Comparison of ENCODE assay signal across 28 cellular contexts in genomic region chr2:121084137-121084680, GRCh38.
"Had no signal": no experiment of that assay in that cellular context is flagged by ENCODE, and none has a peak within 500 bp of the region (broad histone marks: within the 10 kb centered on the region; RNA-seq: fewer than 3 reads in every experiment).

No MANE protein-coding gene starts in this region.

- ATAC-seq: effector memory CD8-positive, alpha-beta T cell; naive thymus-derived CD4-positive, alpha-beta T cell; stimulated activated memory B cell treated with anti-CD40 and anti-IgM and Interleukin-4, amounts not matched to agents 10 μg/mL and 1 μg/mL and 100 μg/mL, for 72 hours had no signal

- H3K27ac Mint-ChIP-seq: activated CD4-positive, alpha-beta memory T cell treated with anti-CD3 and anti-CD28 coated beads for 36 hours; activated CD4-positive, alpha-beta T cell treated with anti-CD3 and anti-CD28 coated beads, Interleukin-2, amount 10 ng/mL, durations not matched to agents 24 days and 14 days; activated naive CD4-positive, alpha-beta T cell treated with anti-CD3 and anti-CD28 coated beads for 36 hours; activated naive CD8-positive, alpha-beta T cell treated with anti-CD3 and anti-CD28 coated beads for 36 hours; activated T-helper 1 cell treated with anti-CD3 and anti-CD28 coated beads, Interleukin-12 subunit alpha, Interleukin-12 subunit beta, Interleukin-2, Interleukin-4 antibody, amounts not matched to agents 30 ng/mL and 10 ng/mL and 1 ng/mL, durations not matched to agents 14 hours and 24 hours and 36 hours; effector memory CD8-positive, alpha-beta T cell; naive thymus-derived CD4-positive, alpha-beta T cell; stimulated activated memory B cell treated with anti-CD40 and anti-IgM and Interleukin-4, amounts not matched to agents 10 μg/mL and 1 μg/mL and 100 μg/mL, for 72 hours had no signal

- H3K9me3 ChIP-seq: ascending aorta, esophagus muscularis mucosa, pancreas, psoas muscle, stomach, suprapubic skin, tibial artery had no signal

- H3K4me3 ChIP-seq: ascending aorta, esophagus muscularis mucosa, pancreas, psoas muscle, smooth muscle cell, stomach, suprapubic skin, tibial artery had no signal

- H3K27ac ChIP-seq: ascending aorta, esophagus muscularis mucosa, pancreas, psoas muscle, stomach, suprapubic skin, tibial artery had no signal

- H3K36me3 ChIP-seq: ascending aorta, esophagus muscularis mucosa, pancreas, stomach, suprapubic skin, tibial artery had no signal

- H3K4me1 Mint-ChIP-seq: activated CD4-positive, alpha-beta T cell treated with anti-CD3 and anti-CD28 coated beads, Interleukin-2, amount 10 ng/mL, durations not matched to agents 24 days and 14 days; stimulated activated memory B cell treated with anti-CD40 and anti-IgM and Interleukin-4, amounts not matched to agents 10 μg/mL and 1 μg/mL and 100 μg/mL, for 72 hours had no signal

- H3K4me2 ChIP-seq: smooth muscle cell had no signal

- H3K9me3 Mint-ChIP-seq: activated CD4-positive, alpha-beta memory T cell treated with anti-CD3 and anti-CD28 coated beads for 36 hours; activated CD4-positive, alpha-beta T cell treated with anti-CD3 and anti-CD28 coated beads, Interleukin-2, amount 10 ng/mL, durations not matched to agents 24 days and 14 days; activated naive CD4-positive, alpha-beta T cell treated with anti-CD3 and anti-CD28 coated beads for 36 hours; activated naive CD8-positive, alpha-beta T cell treated with anti-CD3 and anti-CD28 coated beads for 36 hours; activated T-helper 1 cell treated with anti-CD3 and anti-CD28 coated beads, Interleukin-12 subunit alpha, Interleukin-12 subunit beta, Interleukin-2, Interleukin-4 antibody, amounts not matched to agents 30 ng/mL and 10 ng/mL and 1 ng/mL, durations not matched to agents 14 hours and 24 hours and 36 hours; effector memory CD8-positive, alpha-beta T cell; naive thymus-derived CD4-positive, alpha-beta T cell; stimulated activated memory B cell treated with anti-CD40 and anti-IgM and Interleukin-4, amounts not matched to agents 10 μg/mL and 1 μg/mL and 100 μg/mL, for 72 hours had no signal

- H3K4me1 ChIP-seq: pancreas, psoas muscle had no signal

- H3K27me3 ChIP-seq: ascending aorta, pancreas had no signal

- H3K4me3 Mint-ChIP-seq: activated CD4-positive, alpha-beta memory T cell treated with anti-CD3 and anti-CD28 coated beads for 36 hours; activated CD4-positive, alpha-beta T cell treated with anti-CD3 and anti-CD28 coated beads, Interleukin-2, amount 10 ng/mL, durations not matched to agents 24 days and 14 days; activated naive CD4-positive, alpha-beta T cell treated with anti-CD3 and anti-CD28 coated beads for 36 hours; activated naive CD8-positive, alpha-beta T cell treated with anti-CD3 and anti-CD28 coated beads for 36 hours; activated T-helper 1 cell treated with anti-CD3 and anti-CD28 coated beads, Interleukin-12 subunit alpha, Interleukin-12 subunit beta, Interleukin-2, Interleukin-4 antibody, amounts not matched to agents 30 ng/mL and 10 ng/mL and 1 ng/mL, durations not matched to agents 14 hours and 24 hours and 36 hours; brain; effector memory CD8-positive, alpha-beta T cell; naive thymus-derived CD4-positive, alpha-beta T cell; stimulated activated memory B cell treated with anti-CD40 and anti-IgM and Interleukin-4, amounts not matched to agents 10 μg/mL and 1 μg/mL and 100 μg/mL, for 72 hours had no signal

- DNase-seq: activated CD4-positive, CD25-positive, alpha-beta regulatory T cell treated with anti-CD3 and anti-CD28 coated beads, Interleukin-2, amount 50 U/mL, for 72 hours; activated CD8-positive, alpha-beta memory T cell treated with anti-CD3 and anti-CD28 coated beads, Interleukin-2, amount 50 U/mL, for 4 hours; activated effector memory CD4-positive, alpha-beta T cell treated with anti-CD3 and anti-CD28 coated beads, Interleukin-2, amount 50 U/mL, for 16 hours; activated naive CD8-positive, alpha-beta T cell treated with anti-CD3 and anti-CD28 coated beads for 36 hours; activated T-cell treated with anti-CD3 and anti-CD28 coated beads, Interleukin-2, amount 50 U/mL, for 1 hour; cortex of kidney; glutamatergic neuron; islet precursor cell; left colon; naive thymus-derived CD4-positive, alpha-beta T cell; pancreas; psoas muscle; stimulated activated CD4-positive, alpha-beta T cell treated with anti-CD3 and anti-CD28 coated beads, Interleukin-1b, Interleukin-23, amount 100 ng/mL, for 48 hours; stimulated activated CD4-positive, alpha-beta T cell treated with anti-CD3 and anti-CD28 coated beads, Interleukin-4, amount 100 ng/mL, for 4 hours; stimulated activated CD8-positive, alpha-beta memory T cell treated with anti-CD3 and anti-CD28 coated beads, Interleukin-4, amount 100 ng/mL, for 48 hours; tibial artery had no signal

- H3K36me3 Mint-ChIP-seq: activated CD4-positive, alpha-beta memory T cell treated with anti-CD3 and anti-CD28 coated beads for 36 hours; activated naive CD8-positive, alpha-beta T cell treated with anti-CD3 and anti-CD28 coated beads for 36 hours; brain; naive thymus-derived CD4-positive, alpha-beta T cell; stimulated activated memory B cell treated with anti-CD40 and anti-IgM and Interleukin-4, amounts not matched to agents 10 μg/mL and 1 μg/mL and 100 μg/mL, for 72 hours had no signal
